Comparison of ENCODE assay signal across 1 cellular context in the genomic region with DNA sequence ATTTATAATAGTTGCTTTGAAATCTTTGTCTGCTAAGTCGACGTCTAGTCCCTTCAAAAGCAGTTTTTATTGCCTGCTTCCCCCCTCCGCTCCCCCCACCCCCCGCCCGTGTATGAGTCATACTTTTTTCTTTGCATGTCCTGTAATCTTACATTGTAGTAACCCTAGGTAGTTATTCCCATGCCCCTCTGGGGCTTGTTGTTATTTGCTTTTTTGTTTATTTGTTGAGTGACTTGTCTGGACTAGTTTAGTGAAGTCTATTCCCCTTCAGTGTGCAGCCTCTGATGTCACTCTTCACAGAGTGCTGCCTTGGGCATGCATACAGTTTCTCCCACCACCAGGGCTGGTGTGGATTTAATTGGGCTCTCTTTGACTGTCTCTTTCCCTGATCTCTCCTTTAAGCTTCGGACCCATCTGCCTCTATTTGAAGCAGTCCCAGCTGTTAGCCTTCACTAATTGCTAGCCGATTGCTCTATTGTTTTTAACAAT.
TF ChIP-seq lines count a peak whose summit lies in the region.

No MANE protein-coding gene starts in this region.

TF ChIP-seq in K562, 482 proteins besides CTCF, POLR2A, EP300 and RAD21:
- TF ChIP-seq, protein P1, sequence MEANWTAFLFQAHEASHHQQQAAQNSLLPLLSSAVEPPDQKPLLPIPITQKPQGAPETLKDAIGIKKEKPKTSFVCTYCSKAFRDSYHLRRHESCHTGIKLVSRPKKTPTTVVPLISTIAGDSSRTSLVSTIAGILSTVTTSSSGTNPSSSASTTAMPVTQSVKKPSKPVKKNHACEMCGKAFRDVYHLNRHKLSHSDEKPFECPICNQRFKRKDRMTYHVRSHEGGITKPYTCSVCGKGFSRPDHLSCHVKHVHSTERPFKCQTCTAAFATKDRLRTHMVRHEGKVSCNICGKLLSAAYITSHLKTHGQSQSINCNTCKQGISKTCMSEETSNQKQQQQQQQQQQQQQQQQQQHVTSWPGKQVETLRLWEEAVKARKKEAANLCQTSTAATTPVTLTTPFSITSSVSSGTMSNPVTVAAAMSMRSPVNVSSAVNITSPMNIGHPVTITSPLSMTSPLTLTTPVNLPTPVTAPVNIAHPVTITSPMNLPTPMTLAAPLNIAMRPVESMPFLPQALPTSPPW (CRISPR knock-in tag; IDR thresholded peaks at IDR 0.05) = peak; percentile 59
- TF ChIP-seq NR3C1 (CRISPR knock-in tag; IDR thresholded peaks at IDR 0.05) = no peak
- TF ChIP-seq RBM15 (IDR thresholded peaks at IDR 0.05; ENCODE audit: insufficient read depth, low read length) = no peak
- TF ChIP-seq JUND (IDR thresholded peaks at IDR 0.05; ENCODE audit: borderline replicate concordance, low read depth, low read length) = peak; percentile 53; the same call in 1 of the 2 replicates
- peak; percentile 48; the same call in 1 of the 3 replicates for TF ChIP-seq JUND (tag; IDR thresholded peaks at IDR 0.05; ENCODE audit: borderline replicate concordance, low read depth, low read length)
- 0 out of 2 replicates have a peak, but pooled peaks have one; percentile 19 for TF ChIP-seq FOSL1 (tag; conservative IDR thresholded peaks at IDR 0.05)
- TF ChIP-seq, protein P2, sequence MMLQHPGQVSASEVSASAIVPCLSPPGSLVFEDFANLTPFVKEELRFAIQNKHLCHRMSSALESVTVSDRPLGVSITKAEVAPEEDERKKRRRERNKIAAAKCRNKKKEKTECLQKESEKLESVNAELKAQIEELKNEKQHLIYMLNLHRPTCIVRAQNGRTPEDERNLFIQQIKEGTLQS (IDR thresholded peaks at IDR 0.05) = peak; percentile 31; the same call in 1 of the 2 replicates
- TF ChIP-seq, protein P2 (CRISPR knock-in tag; conservative IDR thresholded peaks at IDR 0.05) = no peak
- no peak for TF ChIP-seq TBP (optimal IDR thresholded peaks at IDR 0.05; ENCODE audit: low read depth, low read length)
